ENCODE assay signal across 14 cellular contexts in the genomic region with DNA sequence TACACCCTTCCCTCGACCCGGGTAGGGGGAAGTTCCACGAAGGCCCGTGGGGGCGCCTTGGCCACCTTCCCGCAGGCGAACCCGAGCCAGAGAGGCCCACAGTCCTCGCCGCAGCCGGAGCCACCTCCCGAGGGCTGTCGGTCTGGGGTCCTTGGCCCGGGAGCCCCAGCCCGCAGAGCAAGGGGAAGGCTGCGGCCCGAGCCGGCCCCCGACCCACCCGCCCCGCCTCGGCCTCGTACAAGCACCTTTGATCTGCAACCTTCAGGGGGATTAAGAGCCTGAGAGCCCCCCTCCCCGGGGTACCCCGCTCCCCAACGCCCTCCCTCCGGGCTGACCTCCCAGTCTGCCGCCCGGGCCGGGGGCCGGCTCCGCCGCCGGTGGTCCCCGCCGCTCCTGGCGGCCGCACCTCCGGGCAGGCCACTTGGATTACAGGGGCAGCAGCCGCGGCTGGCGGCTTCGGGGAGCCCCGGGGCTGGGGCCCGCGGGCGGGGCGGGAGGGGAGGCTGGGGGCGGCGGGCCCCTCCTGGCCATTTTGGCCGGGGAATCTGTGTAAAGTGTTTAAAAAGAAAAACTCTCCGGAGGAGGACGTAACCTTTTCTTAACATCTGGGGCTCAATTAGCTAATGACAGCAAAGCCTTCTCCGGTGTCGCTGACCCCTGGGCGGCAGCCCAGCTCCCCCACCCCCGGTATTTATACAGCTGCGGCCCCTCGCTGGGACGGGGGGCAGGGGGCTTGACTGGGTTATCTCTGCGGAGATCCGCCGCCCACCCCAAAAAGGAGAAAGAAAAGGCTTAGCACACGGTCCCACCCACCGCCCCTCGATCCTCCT. TPM values are rescaled to one million over a fixed set of nuclear protein-coding genes. Genes with fewer than 3 reads are reported as not detected.
DNase-seq lines count a peak whose midpoint lies in the region; ATAC-seq and TF ChIP-seq lines count a peak whose summit lies in the region.
"Had no signal": no experiment of that assay in that cellular context is flagged by ENCODE, and none has a peak within 500 bp of the region (broad histone marks: within the 10 kb centered on the region; RNA-seq: fewer than 3 reads in every experiment).

No MANE protein-coding gene starts in this region.

- no peak for DNase-seq in CD8-positive, alpha-beta T cell
- DNase-seq in NT2/D1 (ENCODE audit: low read depth, low spot score) (no peak), esophagus squamous epithelium (lab: John Stamatoyannopoulos, UW) (no peak), omental fat pad (ENCODE audit: low spot score) (no peak), DMS79 treated with DMSO at 0.1 percent for 48 hours (lab: John Stamatoyannopoulos, UW) (no peak), upper lobe of right lung (no peak)
- DNase-seq in activated CD4-positive, alpha-beta memory T cell treated with anti-CD3 and anti-CD28 coated beads for 36 hours = no peak
- DNase-seq: activated CD4-positive, alpha-beta T cell treated with anti-CD3 and anti-CD28 coated beads for 48 hours; kidney; stimulated activated CD4-positive, alpha-beta T cell treated with anti-CD3 and anti-CD28 coated beads, Interleukin-2, amount 100 ng/mL, for 24 hours had no signal

- no peak overlapping the region for H3K4me3 ChIP-seq in CD8-positive, alpha-beta T cell (ENCODE audit: low read depth, low read length)
- H3K4me3 ChIP-seq in NT2/D1 (ENCODE audit: insufficient read length, low read depth) (peak overlapping the region; percentile 8), esophagus squamous epithelium (peak overlapping the region in 3 of 4 donors; percentile 18 to 57 (median 34)), neuron (ENCODE audit: low read length) (peak overlapping the region; percentile 20), upper lobe of right lung (no peak overlapping the region)

- no peaks in the 10 kb centered on the region for H3K9me3 Mint-ChIP-seq in CD8-positive, alpha-beta T cell
- H3K9me3 Mint-ChIP-seq in activated CD4-positive, alpha-beta memory T cell treated with anti-CD3 and anti-CD28 coated beads for 36 hours = no peaks in the 10 kb centered on the region
- H3K9me3 Mint-ChIP-seq: stimulated activated effector memory CD8-positive, alpha-beta T cell treated with anti-CD3 and anti-CD28 coated beads, Interleukin-12 subunit alpha, Interleukin-12 subunit beta, amount 100 ng/mL, for 72 hours had no signal

- POLR2A ChIA-PET in CD8-positive, alpha-beta T cell (lab: Charles Lee) = no interaction called here
- POLR2A ChIA-PET in activated CD4-positive, alpha-beta memory T cell treated with anti-CD3 and anti-CD28 coated beads for 36 hours (lab: Charles Lee) = no interaction called here

- no peak for TF ChIP-seq POLR2A in esophagus squamous epithelium (IDR thresholded peaks at IDR 0.05)

- 16 to 37% methylated on average over 16 to 19 of the region's 66 CpGs for WGBS in esophagus squamous epithelium, 2 donors

- H3K9me3 ChIP-seq in CD8-positive, alpha-beta T cell (ENCODE audit: low read length) = no peaks in the 10 kb centered on the region
- H3K9me3 ChIP-seq in NT2/D1 (ENCODE audit: insufficient read depth, low read length) (no peaks in the 10 kb centered on the region), esophagus squamous epithelium (no peaks in the 10 kb centered on the region), neuron (ENCODE audit: low read length) (no peaks in the 10 kb centered on the region), upper lobe of right lung (no peaks in the 10 kb centered on the region)

- H3K4me1 ChIP-seq in CD8-positive, alpha-beta T cell (ENCODE audit: insufficient read depth, low read length) = peaks cover 27% of the 10 kb centered on the region
- H3K4me1 ChIP-seq in NT2/D1 (ENCODE audit: insufficient read depth, insufficient read length) (peaks cover 20% of the 10 kb centered on the region), esophagus squamous epithelium (peaks cover 30 to 60% (median 34%) of the 10 kb centered on the region in 3 donors), neuron (ENCODE audit: insufficient read depth, low read length) (peaks cover 36% of the 10 kb centered on the region), upper lobe of right lung (peaks cover 15% of the 10 kb centered on the region)
- H3K4me1 ChIP-seq: parathyroid adenoma had no signal

- no peak for TF ChIP-seq CTCF in CD8-positive, alpha-beta T cell (IDR thresholded peaks at IDR 0.05)
- TF ChIP-seq CTCF in esophagus squamous epithelium (IDR thresholded peaks at IDR 0.05) (no peak), omental fat pad (IDR thresholded peaks at IDR 0.05) (no peak), upper lobe of right lung (IDR thresholded peaks at IDR 0.05) (no peak)

- CTCF ChIA-PET in CD8-positive, alpha-beta T cell (lab: Charles Lee) = interaction anchor here (1.5 kb wide), 1 partner anchor 176 kb away, joined by 4 read pairs; no protein-coding TSS in a partner anchor
- CTCF ChIA-PET in activated CD4-positive, alpha-beta memory T cell treated with anti-CD3 and anti-CD28 coated beads for 36 hours (lab: Charles Lee) = no interaction called here

- peak overlapping the region; percentile 51 for H3K4me3 Mint-ChIP-seq in CD8-positive, alpha-beta T cell
- no peak overlapping the region for H3K4me3 Mint-ChIP-seq in activated CD4-positive, alpha-beta memory T cell treated with anti-CD3 and anti-CD28 coated beads for 36 hours
- H3K4me3 Mint-ChIP-seq: stimulated activated effector memory CD8-positive, alpha-beta T cell treated with anti-CD3 and anti-CD28 coated beads, Interleukin-12 subunit alpha, Interleukin-12 subunit beta, amount 100 ng/mL, for 72 hours had no signal

- peaks cover 28% of the 10 kb centered on the region for H3K27me3 ChIP-seq in CD8-positive, alpha-beta T cell (ENCODE audit: insufficient read depth, low read length)
- H3K27me3 ChIP-seq in NT2/D1 (ENCODE audit: insufficient read depth, insufficient read length) = peaks cover 67% of the 10 kb centered on the region
- H3K27me3 ChIP-seq in esophagus squamous epithelium = peaks cover 0 to 40% (median 0%) of the 10 kb centered on the region in 4 donors
- peaks cover 21% of the 10 kb centered on the region for H3K27me3 ChIP-seq in neuron (ENCODE audit: insufficient read depth, low read length)
- peaks cover 31% of the 10 kb centered on the region for H3K27me3 ChIP-seq in upper lobe of right lung

- ATAC-seq in CD8-positive, alpha-beta T cell = no peak
- ATAC-seq in omental fat pad (ENCODE audit: low FRiP score) (no peak), upper lobe of right lung (no peak)
- ATAC-seq: stimulated activated effector memory CD8-positive, alpha-beta T cell treated with anti-CD3 and anti-CD28 coated beads, Interleukin-12 subunit alpha, Interleukin-12 subunit beta, amount 100 ng/mL, for 72 hours had no signal

- no peak overlapping the region for H3K27ac Mint-ChIP-seq in CD8-positive, alpha-beta T cell
- H3K27ac Mint-ChIP-seq in activated CD4-positive, alpha-beta memory T cell treated with anti-CD3 and anti-CD28 coated beads for 36 hours = no peak overlapping the region
- H3K27ac Mint-ChIP-seq: stimulated activated effector memory CD8-positive, alpha-beta T cell treated with anti-CD3 and anti-CD28 coated beads, Interleukin-12 subunit alpha, Interleukin-12 subunit beta, amount 100 ng/mL, for 72 hours had no signal

- H3K27ac ChIP-seq in CD8-positive, alpha-beta T cell (ENCODE audit: low read depth, low read length) = no peak overlapping the region
- peak overlapping the region; percentile 32 to 57 (median 38) for H3K27ac ChIP-seq in esophagus squamous epithelium
- no peak overlapping the region for H3K27ac ChIP-seq in upper lobe of right lung
- H3K27ac ChIP-seq: C4-2B, parathyroid adenoma had no signal

- H3K36me3 Mint-ChIP-seq in CD8-positive, alpha-beta T cell = no peaks in the 10 kb centered on the region
- H3K36me3 Mint-ChIP-seq in activated CD4-positive, alpha-beta memory T cell treated with anti-CD3 and anti-CD28 coated beads for 36 hours = no peaks in the 10 kb centered on the region

- no peak overlapping the region for H2AFZ ChIP-seq in neuron (ENCODE audit: low read depth, low read length)

- H3K4me1 Mint-ChIP-seq in CD8-positive, alpha-beta T cell (ENCODE audit: low read depth) = peaks cover 33% of the 10 kb centered on the region
- peaks cover 19% of the 10 kb centered on the region for H3K4me1 Mint-ChIP-seq in activated CD4-positive, alpha-beta memory T cell treated with anti-CD3 and anti-CD28 coated beads for 36 hours (ENCODE audit: low read depth)

- H3K27me3 Mint-ChIP-seq in CD8-positive, alpha-beta T cell (ENCODE audit: low read depth) = peaks cover 50% of the 10 kb centered on the region
- peaks cover 41% of the 10 kb centered on the region for H3K27me3 Mint-ChIP-seq in activated CD4-positive, alpha-beta memory T cell treated with anti-CD3 and anti-CD28 coated beads for 36 hours

- intact Hi-C loops in CD8-positive, alpha-beta T cell (cut with DNase I, micrococcal nuclease) = loop anchor here in 1 of 2 experiments (1.0 kb wide), 1 partner anchor 38 kb away; no protein-coding TSS in a partner anchor
- intact Hi-C loops in esophagus squamous epithelium (cut with DNase I) = no loop called here
- intact Hi-C loops in activated CD4-positive, alpha-beta memory T cell treated with anti-CD3 and anti-CD28 coated beads for 36 hours (cut with micrococcal nuclease) = no loop called here
- intact Hi-C loops in upper lobe of right lung (cut with DNase I) = no loop called here

- H3K36me3 ChIP-seq in CD8-positive, alpha-beta T cell (ENCODE audit: insufficient read depth, low read length) = no peaks in the 10 kb centered on the region
- H3K36me3 ChIP-seq in NT2/D1 (ENCODE audit: insufficient read depth, insufficient read length, low read length) (no peaks in the 10 kb centered on the region), esophagus squamous epithelium (no peaks in the 10 kb centered on the region), neuron (ENCODE audit: insufficient read depth, low read length) (no peaks in the 10 kb centered on the region), upper lobe of right lung (no peaks in the 10 kb centered on the region)

- peak overlapping the region; percentile 74 for H3K9ac ChIP-seq in NT2/D1 (ENCODE audit: insufficient read length, low read depth)
- H3K9ac ChIP-seq: parathyroid adenoma had no signal

RNA-seq across cellular contexts. Expression of a gene that starts 40.2 kb away (rescaled TPM):
- not detected for total RNA-seq in CD8-positive, alpha-beta T cell
- total RNA-seq in esophagus squamous epithelium (10 to 100 TPM; 14.7 to 58.1 (median 33.1) TPM), omental fat pad (1 to 10 TPM in 3 of 4 donors, under 1 TPM in 1; 0.79 to 3.1 (median 2.1) TPM), upper lobe of right lung (7.8 TPM)
- total RNA-seq in activated CD4-positive, alpha-beta memory T cell treated with anti-CD3 and anti-CD28 coated beads for 36 hours = under 1 TPM in 1 of 2 experiments, not detected in 1; 0.07 TPM

Comparison
In these comparisons a context has a peak if more than half of its experiments do, and no peak if none do; other contexts are left out.
1. H3K27ac ChIP-seq: peak in esophagus squamous epithelium (4 of 4); none in CD8-positive, alpha-beta T cell (single experiment) and upper lobe of right lung (single experiment).
2. H3K4me3 ChIP-seq: peak in NT2/D1 (single experiment), esophagus squamous epithelium (3 of 4) and neuron (single experiment); none in CD8-positive, alpha-beta T cell (single experiment) and upper lobe of right lung (single experiment).